11 cellular contexts compared by ENCODE assay signal in the genomic region with DNA sequence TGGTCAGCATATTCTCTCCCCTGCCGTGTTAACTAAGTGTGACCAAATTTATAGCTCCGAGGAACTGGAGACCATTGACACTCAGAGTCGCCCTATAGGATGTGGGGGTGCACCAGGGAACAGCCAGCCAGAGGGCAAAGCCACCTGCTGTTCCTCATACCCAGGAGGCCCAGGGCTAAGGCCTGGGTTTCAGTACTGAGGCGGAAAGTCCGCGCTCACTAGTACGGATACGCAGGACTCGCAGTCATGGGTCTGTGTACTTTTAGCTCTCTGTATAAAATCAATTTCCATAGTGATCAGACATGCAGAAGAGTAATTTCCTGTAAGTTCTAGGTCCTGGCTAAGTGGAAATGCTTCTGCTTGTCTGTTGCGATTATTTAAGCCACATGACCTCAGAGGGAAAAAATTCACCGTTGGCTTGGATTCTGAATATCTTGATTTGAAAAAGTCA.
DNase-seq lines count a peak whose midpoint lies in the region; ATAC-seq and TF ChIP-seq lines count a peak whose summit lies in the region.
"Had no signal": no experiment of that assay in that cellular context is flagged by ENCODE, and none has a peak within 500 bp of the region (broad histone marks: within the 10 kb centered on the region; RNA-seq: fewer than 3 reads in every experiment).

No MANE protein-coding gene starts in this region.

- H3K36me3 ChIP-seq in left ventricle myocardium inferior (no peaks in the 10 kb centered on the region), endodermal cell (ENCODE audit: control insufficient read depth, insufficient read depth, low read length) (no peaks in the 10 kb centered on the region), mesenchymal stem cell (ENCODE audit: control insufficient read depth in 1 of 2, insufficient read depth in 2 of 2, low read depth in 1 of 2, low read length in 2 of 2) (peaks cover 0 to 7% of the 10 kb centered on the region in 2 experiments), aorta (ENCODE audit: control insufficient read depth in 1 of 2, insufficient read depth in 2 of 2, low read length in 1 of 2) (no peaks in the 10 kb centered on the region), spleen (peaks cover 0 to 6% (median 0%) of the 10 kb centered on the region in 6 donors)

- H3K9me3 Mint-ChIP-seq in endodermal cell = no peaks in the 10 kb centered on the region
- H3K9me3 Mint-ChIP-seq: naive thymus-derived CD4-positive, alpha-beta T cell had no signal

- intact Hi-C loops in left cardiac atrium (cut with DNase I) = loop anchor here in 1 of 2 donors (2.0 kb wide), 1 partner anchor 19 kb away; no protein-coding TSS in a partner anchor
- intact Hi-C loops in left ventricle myocardium inferior (cut with micrococcal nuclease) = no loop called here
- intact Hi-C loops in aorta (cut with DNase I) = no loop called here
- intact Hi-C loops in spleen (cut with DNase I; ENCODE audit: low total_unique reads) = no loop called here

- peak overlapping the region; percentile 35 for H3K4me2 ChIP-seq in mesenchymal stem cell (ENCODE audit: low read length, poor library complexity, severe bottlenecking)

- no peak for TF ChIP-seq POLR2A in spleen (IDR thresholded peaks at IDR 0.05)

- peaks cover 26% of the 10 kb centered on the region for H3K4me1 Mint-ChIP-seq in endodermal cell
- H3K4me1 Mint-ChIP-seq: naive thymus-derived CD4-positive, alpha-beta T cell had no signal

- H2BK120ac ChIP-seq in mesenchymal stem cell (ENCODE audit: low read depth, low read length) = no peak overlapping the region

- H3K18ac ChIP-seq in mesenchymal stem cell (ENCODE audit: low read depth in 1 of 2, low read length in 2 of 2) = peak overlapping the region in 1 of 2 experiments; percentile 46

- peaks cover 2% of the 10 kb centered on the region for H3K36me3 Mint-ChIP-seq in endodermal cell (ENCODE audit: low read depth)

- WGBS in endodermal cell (ENCODE audit: insufficient coverage in 1 of 2, insufficient read length in 1 of 2), 2 experiments = 87 to 92% methylated on average over 10 to 11 of the region's 11 CpGs
- WGBS in mesenchymal stem cell = 70% methylated on average over 11 of the region's 11 CpGs
- 20 to 24% methylated on average over 11 of the region's 11 CpGs for WGBS in aorta, 2 donors
- 80 to 86% (median 81%) methylated on average over 11 of the region's 11 CpGs for WGBS in spleen, 5 donors

- ATAC-seq in left cardiac atrium = peak; percentile 40 to 53
- peak; percentile 43 for ATAC-seq in aorta (ENCODE audit: low FRiP score)
- ATAC-seq: naive thymus-derived CD4-positive, alpha-beta T cell had no signal

- no peaks in the 10 kb centered on the region for H3K27me3 Mint-ChIP-seq in endodermal cell (ENCODE audit: insufficient read depth)
- H3K27me3 Mint-ChIP-seq: naive thymus-derived CD4-positive, alpha-beta T cell had no signal

- H2BK5ac ChIP-seq in mesenchymal stem cell (ENCODE audit: low read depth, low read length, poor library complexity, severe bottlenecking) = no peak overlapping the region

- H3K9me3 ChIP-seq in left ventricle myocardium inferior (replicated peaks) (no peaks in the 10 kb centered on the region), endodermal cell (ENCODE audit: control insufficient read depth, low read length) (no peaks in the 10 kb centered on the region), mesenchymal stem cell (ENCODE audit: control insufficient read depth, low read length) (no peaks in the 10 kb centered on the region), aorta (ENCODE audit: control insufficient read depth, low read length) (no peaks in the 10 kb centered on the region), spleen (no peaks in the 10 kb centered on the region)

- H4K8ac ChIP-seq in mesenchymal stem cell (ENCODE audit: low read length) = no peak overlapping the region

- no peak overlapping the region for H2AFZ ChIP-seq in mesenchymal stem cell (ENCODE audit: low read depth, low read length)

- H3K4ac ChIP-seq in mesenchymal stem cell (ENCODE audit: low read depth in 1 of 2, low read length in 2 of 2) = peak overlapping the region in 1 of 2 experiments; percentile 57

- H4K91ac ChIP-seq in mesenchymal stem cell (ENCODE audit: low read length) = no peak overlapping the region

- no peak overlapping the region for H3K27ac Mint-ChIP-seq in endodermal cell
- H3K27ac Mint-ChIP-seq: naive thymus-derived CD4-positive, alpha-beta T cell had no signal

- no peak overlapping the region for H3K27ac ChIP-seq in left ventricle myocardium inferior (replicated peaks)
- peak overlapping the region; percentile 9 for H3K27ac ChIP-seq in endodermal cell (ENCODE audit: low read depth, low read length)
- peak overlapping the region; percentile 86 for H3K27ac ChIP-seq in mesenchymal stem cell (ENCODE audit: low read length, poor library complexity, severe bottlenecking)
- H3K27ac ChIP-seq in aorta (ENCODE audit: low read depth in 1 of 2, low read length in 2 of 2) = peak overlapping the region; percentile 74 to 92
- peak overlapping the region in 1 of 8 donors; percentile 24 for H3K27ac ChIP-seq in spleen
- H3K27ac ChIP-seq: epithelial cell of prostate had no signal

- H2BK15ac ChIP-seq in mesenchymal stem cell (ENCODE audit: low read depth, poor library complexity, severe bottlenecking) = no peak overlapping the region

- no peak overlapping the region for H3K4me3 Mint-ChIP-seq in endodermal cell
- H3K4me3 Mint-ChIP-seq: naive thymus-derived CD4-positive, alpha-beta T cell had no signal

- H3K14ac ChIP-seq in mesenchymal stem cell (ENCODE audit: low read length in 2 of 2) = no peak overlapping the region

- no peak for TF ChIP-seq CTCF in left ventricle myocardium inferior (IDR thresholded peaks at IDR 0.05; ENCODE audit: borderline replicate concordance)
- no peak for TF ChIP-seq CTCF in endodermal cell (conservative IDR thresholded peaks at IDR 0.05)
- TF ChIP-seq CTCF in spleen (IDR thresholded peaks at IDR 0.05 in 8 of 11, conservative IDR thresholded peaks at IDR 0.05 in 3 of 11) = no peak

- peak overlapping the region; percentile 76 for H2AK5ac ChIP-seq in mesenchymal stem cell (ENCODE audit: low read length, severe bottlenecking)

- H2BK12ac ChIP-seq in mesenchymal stem cell (ENCODE audit: low read length in 2 of 2) = no peak overlapping the region

- H3K27me3 ChIP-seq in left ventricle myocardium inferior (ENCODE audit: low read depth) = no peaks in the 10 kb centered on the region
- no peaks in the 10 kb centered on the region for H3K27me3 ChIP-seq in endodermal cell (ENCODE audit: control insufficient read depth, insufficient read depth, low read length, poor library complexity, severe bottlenecking)
- no peaks in the 10 kb centered on the region for H3K27me3 ChIP-seq in mesenchymal stem cell (ENCODE audit: control insufficient read depth in 1 of 2, insufficient read depth in 1 of 2, low read length in 2 of 2)
- H3K27me3 ChIP-seq in aorta (ENCODE audit: control insufficient read depth in 1 of 2, insufficient read depth in 2 of 2, low read length in 1 of 2) = no peaks in the 10 kb centered on the region
- H3K27me3 ChIP-seq in spleen (replicated peaks in 1 of 7) = no peaks in the 10 kb centered on the region

- H3K4me3 ChIP-seq in left ventricle myocardium inferior (no peak overlapping the region), endodermal cell (ENCODE audit: low read length) (no peak overlapping the region), mesenchymal stem cell (ENCODE audit: insufficient read depth in 1 of 2, low read depth in 1 of 2, low read length in 2 of 2) (no peak overlapping the region), aorta (ENCODE audit: low read length in 2 of 2) (no peak overlapping the region), spleen (no peak overlapping the region)

- H3K79me1 ChIP-seq in mesenchymal stem cell (replicated peaks; ENCODE audit: low read length, poor library complexity, severe bottlenecking) = peaks cover 9% of the 10 kb centered on the region

- no peak overlapping the region for H3K23ac ChIP-seq in mesenchymal stem cell (ENCODE audit: low read length in 2 of 2)

- H3K9ac ChIP-seq in endodermal cell (ENCODE audit: extremely low read depth, low read length, poor library complexity, severe bottlenecking) = no peak overlapping the region
- no peak overlapping the region for H3K9ac ChIP-seq in mesenchymal stem cell (ENCODE audit: low read length)

- DNase-seq in left cardiac atrium = no peak
- no peak for DNase-seq in left ventricle myocardium inferior
- DNase-seq in endodermal cell = no peak
- peak; percentile 69 for DNase-seq in mesenchymal stem cell
- DNase-seq in aorta = peak in 1 of 2 donors; percentile 52
- no peak for DNase-seq in stimulated activated CD4-positive, alpha-beta T cell treated with anti-CD3 and anti-CD28 coated beads, Interleukin-1b, Interleukin-23, amount 100 ng/mL, for 48 hours
- no peak for DNase-seq in spleen
- no peak for DNase-seq in NCI-H2029 treated with DMSO at 0.1 percent for 48 hours (lab: John Stamatoyannopoulos, UW)
- DNase-seq: activated CD4-positive, CD25-positive, alpha-beta regulatory T cell treated with anti-CD3 and anti-CD28 coated beads, Interleukin-2, amount 50 U/mL, for 72 hours; naive thymus-derived CD4-positive, alpha-beta T cell had no signal

- H3K4me1 ChIP-seq in left ventricle myocardium inferior (peaks cover 36% of the 10 kb centered on the region), endodermal cell (ENCODE audit: control insufficient read depth, insufficient read depth, low read length) (peaks cover 8% of the 10 kb centered on the region), mesenchymal stem cell (ENCODE audit: control insufficient read depth, insufficient read depth, low read depth, low read length) (peaks cover 18% of the 10 kb centered on the region), aorta (ENCODE audit: control insufficient read depth in 1 of 2, insufficient read depth in 2 of 2, low read length in 2 of 2) (peaks cover 0 to 10% of the 10 kb centered on the region in 2 donors), spleen (peaks cover 0 to 23% (median 8%) of the 10 kb centered on the region in 6 donors)
